ENCODE assay signal across 25 cellular contexts in genomic region chr11:71499546-71499945, GRCh38. TPM values are rescaled to one million over a fixed set of nuclear protein-coding genes. Genes with fewer than 3 reads are reported as not detected.
DNase-seq lines count a peak whose midpoint lies in the region; ATAC-seq and TF ChIP-seq lines count a peak whose summit lies in the region.
"Had no signal": no experiment of that assay in that cellular context is flagged by ENCODE, and none has a peak within 500 bp of the region (broad histone marks: within the 10 kb centered on the region; RNA-seq: fewer than 3 reads in every experiment).

No MANE protein-coding gene starts in this region.

- no peaks in the 10 kb centered on the region for H3K27me3 ChIP-seq in BLaER1 treated with 17β-estradiol and CSF1 and Interleukin-3, amounts not matched to agents 10 nM and 100 nM
- H3K27me3 ChIP-seq: SJCRH30, testis had no signal

- H4K20me1 ChIP-seq in BLaER1 treated with 17β-estradiol and CSF1 and Interleukin-3, amounts not matched to agents 10 nM and 100 nM = peaks cover 0 to 6% (median 0%) of the 10 kb centered on the region in 11 experiments; a peak in 4 of 22 replicates

- no peak overlapping the region for H3K27ac Mint-ChIP-seq in progenitor cell of endocrine pancreas
- peak overlapping the region in 1 of 7 donors; percentile 63 for H3K27ac Mint-ChIP-seq in CD14-positive monocyte
- no peak overlapping the region for H3K27ac Mint-ChIP-seq in activated CD4-positive, alpha-beta memory T cell treated with anti-CD3 and anti-CD28 coated beads for 36 hours
- H3K27ac Mint-ChIP-seq: activated CD4-positive, alpha-beta T cell treated with anti-CD3 and anti-CD28 coated beads, Interleukin-2, amount 10 ng/mL, durations not matched to agents 7 days and 5 days; mesothelial cell of epicardium; stimulated activated naive B cell treated with anti-CD40 and anti-IgM and Interleukin-4, amounts not matched to agents 10 μg/mL and 1 μg/mL and 100 μg/mL, for 72 hours had no signal

- no peak overlapping the region for H3K4me3 Mint-ChIP-seq in progenitor cell of endocrine pancreas (ENCODE audit: low read depth)
- H3K4me3 Mint-ChIP-seq in CD14-positive monocyte = no peak overlapping the region
- H3K4me3 Mint-ChIP-seq in activated CD4-positive, alpha-beta memory T cell treated with anti-CD3 and anti-CD28 coated beads for 36 hours = no peak overlapping the region
- H3K4me3 Mint-ChIP-seq: activated CD4-positive, alpha-beta T cell treated with anti-CD3 and anti-CD28 coated beads, Interleukin-2, amount 10 ng/mL, durations not matched to agents 7 days and 5 days; mesothelial cell of epicardium; nephron progenitor cell; stimulated activated naive B cell treated with anti-CD40 and anti-IgM and Interleukin-4, amounts not matched to agents 10 μg/mL and 1 μg/mL and 100 μg/mL, for 72 hours had no signal

- H3K9me3 ChIP-seq in BLaER1 treated with 17β-estradiol and CSF1 and Interleukin-3, amounts not matched to agents 10 nM and 100 nM (replicated peaks in 1 of 11) = peaks cover 6 to 52% (median 35%) of the 10 kb centered on the region in 11 experiments
- peaks cover 6% of the 10 kb centered on the region for H3K9me3 ChIP-seq in KOPT-K1 (ENCODE audit: insufficient read depth, low read length, poor library complexity, severe bottlenecking)
- H3K9me3 ChIP-seq: HAP-1, SJCRH30, testis had no signal

- POLR2A ChIA-PET in activated CD4-positive, alpha-beta memory T cell treated with anti-CD3 and anti-CD28 coated beads for 36 hours (lab: Charles Lee) = interaction anchor here (1.4 kb wide), 1 partner anchor 10 kb away, joined by 3 read pairs; no protein-coding TSS in a partner anchor

- intact Hi-C loops in CD14-positive monocyte (cut with micrococcal nuclease) = no loop called here
- intact Hi-C loops in activated CD4-positive, alpha-beta memory T cell treated with anti-CD3 and anti-CD28 coated beads for 36 hours (cut with micrococcal nuclease) = no loop called here

- TF ChIP-seq CTCF in progenitor cell of endocrine pancreas (IDR thresholded peaks at IDR 0.05; ENCODE audit: unreplicated experiment) (no peak), CD14-positive monocyte (IDR thresholded peaks at IDR 0.05) (no peak)

- peak overlapping the region in 10 of 11 experiments; percentile 18 to 88 (median 82); a peak in 19 of 22 replicates for H3K27ac ChIP-seq in BLaER1 treated with 17β-estradiol and CSF1 and Interleukin-3, amounts not matched to agents 10 nM and 100 nM
- H3K27ac ChIP-seq in KOPT-K1 (ENCODE audit: low read depth, low read length, poor library complexity, severe bottlenecking) = peak overlapping the region; percentile 75
- H3K27ac ChIP-seq: coronary artery, SJCRH30, testis had no signal

- H3K36me3 ChIP-seq in BLaER1 treated with 17β-estradiol and CSF1 and Interleukin-3, amounts not matched to agents 10 nM and 100 nM = peaks cover 69 to 96% (median 80%) of the 10 kb centered on the region in 11 experiments
- H3K36me3 ChIP-seq in KOPT-K1 (ENCODE audit: insufficient read depth, low read length) = peaks cover 77% of the 10 kb centered on the region

- H3K4me2 ChIP-seq in BLaER1 treated with 17β-estradiol and CSF1 and Interleukin-3, amounts not matched to agents 10 nM and 100 nM = peak overlapping the region; percentile 65 to 87 (median 82)

- H3K4me1 ChIP-seq in BLaER1 treated with 17β-estradiol and CSF1 and Interleukin-3, amounts not matched to agents 10 nM and 100 nM = peaks cover 42 to 95% (median 82%) of the 10 kb centered on the region in 10 experiments
- H3K4me1 ChIP-seq: HAP-1, SJCRH30, testis had no signal

- peak overlapping the region in 7 of 11 experiments; percentile 22 to 65 (median 57); a peak in 14 of 22 replicates for H3K9ac ChIP-seq in BLaER1 treated with 17β-estradiol and CSF1 and Interleukin-3, amounts not matched to agents 10 nM and 100 nM

- CTCF ChIA-PET in activated CD4-positive, alpha-beta memory T cell treated with anti-CD3 and anti-CD28 coated beads for 36 hours (lab: Charles Lee) = no interaction called here

- H3K36me3 Mint-ChIP-seq in progenitor cell of endocrine pancreas (ENCODE audit: insufficient read depth) (peaks cover 33% of the 10 kb centered on the region), CD14-positive monocyte (peaks cover 69 to 93% of the 10 kb centered on the region in 2 donors)
- peaks cover 66% of the 10 kb centered on the region for H3K36me3 Mint-ChIP-seq in activated CD4-positive, alpha-beta memory T cell treated with anti-CD3 and anti-CD28 coated beads for 36 hours

- DNase-seq in dermis microvascular lymphatic vessel endothelial cell (ENCODE audit: low read depth in 2 of 2) (peak; percentile 48 to 83), progenitor cell of endocrine pancreas (ENCODE audit: low spot score, unreplicated experiment) (peak; percentile 1), CD14-positive monocyte (ENCODE audit: low spot score) (no peak)
- DNase-seq in activated CD4-positive, alpha-beta memory T cell treated with anti-CD3 and anti-CD28 coated beads for 36 hours = no peak
- DNase-seq in activated effector memory CD4-positive, alpha-beta T cell treated with anti-CD3 and anti-CD28 coated beads, Interleukin-2, amount 50 U/mL, for 16 hours = no peak
- DNase-seq: activated CD4-positive, alpha-beta T cell treated with anti-CD3 and anti-CD28 coated beads, Interleukin-2, amount 10 ng/mL, durations not matched to agents 7 days and 5 days; activated gamma-delta T cell treated with Interleukin-2 at 50 U/mL for 16 hours; DMS79; KG1; NCI-H1092; NCI-H2029; nephron progenitor cell; SJCRH30; small intestine; stimulated activated naive B cell treated with anti-CD40 and anti-IgM and Interleukin-4, amounts not matched to agents 10 μg/mL and 1 μg/mL and 100 μg/mL, for 72 hours had no signal

- peak overlapping the region in 7 of 10 experiments; percentile 7 to 36 (median 16); a peak in 12 of 20 replicates for H3K4me3 ChIP-seq in BLaER1 treated with 17β-estradiol and CSF1 and Interleukin-3, amounts not matched to agents 10 nM and 100 nM
- H3K4me3 ChIP-seq: coronary artery, GM12878, HAP-1, SJCRH30, testis had no signal

- H3K27me3 Mint-ChIP-seq in progenitor cell of endocrine pancreas (no peaks in the 10 kb centered on the region), CD14-positive monocyte (ENCODE audit: low read depth in 3 of 3) (peaks cover 0 to 3% (median 2%) of the 10 kb centered on the region in 3 donors)
- no peaks in the 10 kb centered on the region for H3K27me3 Mint-ChIP-seq in activated CD4-positive, alpha-beta memory T cell treated with anti-CD3 and anti-CD28 coated beads for 36 hours
- H3K27me3 Mint-ChIP-seq: activated CD4-positive, alpha-beta T cell treated with anti-CD3 and anti-CD28 coated beads, Interleukin-2, amount 10 ng/mL, durations not matched to agents 7 days and 5 days; stimulated activated naive B cell treated with anti-CD40 and anti-IgM and Interleukin-4, amounts not matched to agents 10 μg/mL and 1 μg/mL and 100 μg/mL, for 72 hours had no signal

- no peaks in the 10 kb centered on the region for H3K4me1 Mint-ChIP-seq in progenitor cell of endocrine pancreas (ENCODE audit: low read depth)
- peaks cover 4% of the 10 kb centered on the region for H3K4me1 Mint-ChIP-seq in CD14-positive monocyte
- H3K4me1 Mint-ChIP-seq in activated CD4-positive, alpha-beta memory T cell treated with anti-CD3 and anti-CD28 coated beads for 36 hours (ENCODE audit: low read depth) = no peaks in the 10 kb centered on the region

- no peak for ATAC-seq in HG03432 (IDR thresholded peaks at IDR 0.05; ENCODE audit: unreplicated experiment)
- ATAC-seq: GM12878; stimulated activated naive B cell treated with anti-CD40 and anti-IgM and Interleukin-4, amounts not matched to agents 10 μg/mL and 1 μg/mL and 100 μg/mL, for 72 hours had no signal

- H3K9me3 Mint-ChIP-seq in progenitor cell of endocrine pancreas (ENCODE audit: low read depth) (no peaks in the 10 kb centered on the region), CD14-positive monocyte (no peaks in the 10 kb centered on the region)
- H3K9me3 Mint-ChIP-seq in activated CD4-positive, alpha-beta memory T cell treated with anti-CD3 and anti-CD28 coated beads for 36 hours = no peaks in the 10 kb centered on the region
- H3K9me3 Mint-ChIP-seq: activated CD4-positive, alpha-beta T cell treated with anti-CD3 and anti-CD28 coated beads, Interleukin-2, amount 10 ng/mL, durations not matched to agents 7 days and 5 days; mesothelial cell of epicardium; T-helper 1 cell treated with Interleukin-12 subunit alpha and Interleukin-12 subunit beta and Interleukin-4 antibody, amounts not matched to agents 30 μg/mL and 1 μg/mL, for 36 hours had no signal

RNA-seq across cellular contexts. Expression of gene KRTAP5-7, which starts 27.5 kb away (rescaled TPM):
- total RNA-seq in dermis microvascular lymphatic vessel endothelial cell (not detected in 2 replicates), progenitor cell of endocrine pancreas (0.29 and 0.41 TPM in 2 replicates)
- polyA plus RNA-seq in CD14-positive monocyte = not detected
- total RNA-seq in activated CD4-positive, alpha-beta memory T cell treated with anti-CD3 and anti-CD28 coated beads for 36 hours = not detected
- total RNA-seq: GM12878, HT-29, SJCRH30 had no signal

RNA-seq across cellular contexts. Expression of gene KRTAP5-8, which starts 38.3 kb away (rescaled TPM):
- total RNA-seq in dermis microvascular lymphatic vessel endothelial cell (not detected in 2 replicates), progenitor cell of endocrine pancreas (0.24 TPM in 1 of 2 replicates, not detected in the other)
- not detected for polyA plus RNA-seq in CD14-positive monocyte
- total RNA-seq in activated CD4-positive, alpha-beta memory T cell treated with anti-CD3 and anti-CD28 coated beads for 36 hours = not detected
- total RNA-seq: HT-29, SJCRH30 had no signal

RNA-seq across cellular contexts. Expression of gene NADSYN1, which starts 46.5 kb away (rescaled TPM):
- 60.5 and 88.1 TPM in 2 replicates for total RNA-seq in dermis microvascular lymphatic vessel endothelial cell
- 72.0 and 79.2 TPM in 2 replicates for total RNA-seq in progenitor cell of endocrine pancreas
- polyA plus RNA-seq in CD14-positive monocyte = 10 to 100 TPM; 44.1 to 44.8 TPM
- total RNA-seq in activated CD4-positive, alpha-beta memory T cell treated with anti-CD3 and anti-CD28 coated beads for 36 hours = 10 to 100 TPM; 85.0 to 91.9 TPM

RNA-seq across cellular contexts. Expression of gene KRTAP5-9, which starts 48.7 kb away (rescaled TPM):
- total RNA-seq in dermis microvascular lymphatic vessel endothelial cell (not detected in 2 replicates), progenitor cell of endocrine pancreas (0.26 and 0.53 TPM in 2 replicates)
- not detected for polyA plus RNA-seq in CD14-positive monocyte
- under 1 TPM in 1 of 2 experiments, not detected in 1; 0.27 TPM for total RNA-seq in activated CD4-positive, alpha-beta memory T cell treated with anti-CD3 and anti-CD28 coated beads for 36 hours
- total RNA-seq: HT-29, SJCRH30 had no signal

RNA-seq across cellular contexts. Expression of gene DHCR7, which starts 51.4 kb away (rescaled TPM):
- total RNA-seq in dermis microvascular lymphatic vessel endothelial cell (42.6 and 57.5 TPM in 2 replicates), progenitor cell of endocrine pancreas (137 and 140 TPM in 2 replicates)
- 1 to 10 TPM; 2.2 to 3.9 TPM for polyA plus RNA-seq in CD14-positive monocyte
- 10 to 100 TPM; 61.4 to 63.5 TPM for total RNA-seq in activated CD4-positive, alpha-beta memory T cell treated with anti-CD3 and anti-CD28 coated beads for 36 hours

Comparison
In these comparisons a context has a peak if more than half of its experiments do, and no peak if none do; other contexts are left out.
1. DNase-seq: peak in dermis microvascular lymphatic vessel endothelial cell (2 of 2) and progenitor cell of endocrine pancreas (single experiment); none in CD14-positive monocyte (single experiment), activated CD4-positive, alpha-beta memory T cell treated with anti-CD3 and anti-CD28 coated beads for 36 hours (single experiment) and activated effector memory CD4-positive, alpha-beta T cell treated with anti-CD3 and anti-CD28 coated beads, Interleukin-2, amount 50 U/mL, for 16 hours (single experiment).